Comparison of ENCODE assay signal across 31 cellular contexts in genomic region chr7:15723840-15724239, GRCh38. TPM values are rescaled to one million over a fixed set of nuclear protein-coding genes. Genes with fewer than 3 reads are reported as not detected.
"Had no signal": no experiment of that assay in that cellular context is flagged by ENCODE, and none has a peak within 500 bp of the region (broad histone marks: within the 10 kb centered on the region; RNA-seq: fewer than 3 reads in every experiment).

No MANE protein-coding gene starts in this region.

- H3K27ac ChIP-seq: breast epithelium, epithelial cell of prostate, esophagus squamous epithelium, foreskin keratinocyte, right lobe of liver, skin epidermis, VCaP had no signal

- DNase-seq: activated CD4-positive, alpha-beta T cell treated with anti-CD3 and anti-CD28 coated beads for 4 hours; activated CD4-positive, alpha-beta T cell treated with anti-CD3 and anti-CD28 coated beads, Interleukin-2, amount 50 U/mL, for 4 hours; activated gamma-delta T cell; activated naive CD4-positive, alpha-beta T cell treated with anti-CD3 and anti-CD28 coated beads, Interleukin-2, amount 10 ng/mL, durations not matched to agents 7 days and 5 days; activated naive CD8-positive, alpha-beta T cell treated with anti-CD3 and anti-CD28 coated beads, Interleukin-2, amount 10 ng/mL, durations not matched to agents 7 days and 5 days; amniotic stem cell; dermis blood vessel endothelial cell; effector CD4-positive, alpha-beta T cell; esophagus squamous epithelium; foreskin keratinocyte; hypothalamus; kidney glomerular epithelial cell; naive thymus-derived CD4-positive, alpha-beta T cell; nucleus accumbens; posterior cingulate gyrus; right lobe of liver; stimulated activated CD4-positive, alpha-beta T cell treated with anti-CD3 and anti-CD28 coated beads, Interleukin-12 subunit alpha, Interleukin-12 subunit beta, amount 100 ng/mL, for 4 hours; stimulated activated CD4-positive, alpha-beta T cell treated with anti-CD3 and anti-CD28 coated beads, Interleukin-4, amount 100 ng/mL, for 1 hour; stimulated activated naive CD8-positive, alpha-beta T cell treated with anti-CD3 and anti-CD28 coated beads, Interleukin-15, Interleukin-2, amounts not matched to agents 100 U/mL and 50 U/mL, for 24 hours; T-helper 9 cell; trophoblast cell had no signal

- H3K4me3 ChIP-seq: breast epithelium, esophagus squamous epithelium, heart left ventricle, right lobe of liver, skin epidermis, thoracic aorta had no signal

- ATAC-seq: foreskin keratinocyte; heart left ventricle; naive thymus-derived CD4-positive, alpha-beta T cell; right lobe of liver; stimulated activated naive CD8-positive, alpha-beta T cell treated with anti-CD3 and anti-CD28 coated beads, Interleukin-15, Interleukin-2, amounts not matched to agents 100 U/mL and 50 U/mL, for 24 hours had no signal

- H3K4me1 ChIP-seq: breast epithelium, esophagus squamous epithelium, foreskin keratinocyte, right lobe of liver had no signal

- H3K27me3 ChIP-seq: breast epithelium, esophagus squamous epithelium, foreskin keratinocyte, heart left ventricle, right lobe of liver had no signal

- H3K9me3 ChIP-seq: breast epithelium, esophagus squamous epithelium, heart left ventricle, right lobe of liver, thoracic aorta had no signal

- H3K36me3 ChIP-seq: breast epithelium, esophagus squamous epithelium, heart left ventricle, right lobe of liver, thoracic aorta had no signal

RNA-seq across cellular contexts. Expression of gene MEOX2, which starts 37.4 kb away (rescaled TPM):
- total RNA-seq: activated naive CD8-positive, alpha-beta T cell treated with anti-CD3 and anti-CD28 coated beads, Interleukin-2, amount 10 ng/mL, durations not matched to agents 7 days and 5 days; astrocyte; foreskin keratinocyte; mesothelial cell of epicardium; naive thymus-derived CD4-positive, alpha-beta T cell; T-helper 1 cell treated with Interleukin-12 subunit alpha and Interleukin-12 subunit beta and Interleukin-4 antibody, amounts not matched to agents 30 ng/mL and 1 ng/mL, for 36 hours had no signal
- polyA plus RNA-seq: foreskin keratinocyte; naive thymus-derived CD4-positive, alpha-beta T cell; neural cell had no signal
